Comparison of ENCODE assay signal across 8 cellular contexts in genomic region chr3:185282696-185283373, GRCh38. TPM values are rescaled to one million over a fixed set of nuclear protein-coding genes. Genes with fewer than 3 reads are reported as not detected.
DNase-seq lines count a peak whose midpoint lies in the region; ATAC-seq, FAIRE-seq and TF ChIP-seq lines count a peak whose summit lies in the region.

No MANE protein-coding gene starts in this region.

- CTCF ChIA-PET in activated CD8-positive, alpha-beta memory T cell treated with anti-CD3 and anti-CD28 coated beads, Interleukin-2, amount 10 ng/mL, durations not matched to agents 7 days and 5 days (lab: Charles Lee), result no interaction called here
- CTCF ChIA-PET in H1 (lab: Charles Lee; ENCODE audit: partially characterized antibody), result no interaction called here

- H3K27me3 Mint-ChIP-seq in activated CD8-positive, alpha-beta memory T cell treated with anti-CD3 and anti-CD28 coated beads, Interleukin-2, amount 10 ng/mL, durations not matched to agents 7 days and 5 days, result peaks cover 6% of the 10 kb centered on the region

- no peak for TF ChIP-seq RAD21 in H1 (IDR thresholded peaks at IDR 0.05 in 1 of 2, conservative IDR thresholded peaks at IDR 0.05 in 1 of 2; ENCODE audit: low read depth in 2 of 2, low read length in 2 of 2)

- no peak for TF ChIP-seq CTCF in H1 (IDR thresholded peaks at IDR 0.05; ENCODE audit: control extremely low read depth in 1 of 3, insufficient read depth in 1 of 3, low read depth in 1 of 3, low read length in 3 of 3)

- no peaks in the 10 kb centered on the region for H3K36me3 ChIP-seq in H1 (ENCODE audit: control insufficient read depth in 2 of 4, insufficient read depth in 4 of 4, low read length in 3 of 4)

- TF ChIP-seq POLR2A in H1 (IDR thresholded peaks at IDR 0.05; ENCODE audit: control extremely low read depth in 1 of 2, low read depth in 2 of 2, low read length in 2 of 2), result peak; percentile 76 to 85

- no peaks in the 10 kb centered on the region for H4K20me1 ChIP-seq in H1 (replicated peaks in 1 of 2; ENCODE audit: control insufficient read depth in 1 of 2, insufficient read depth in 2 of 2, low read length in 2 of 2)

- peak; percentile 94 for DNase-seq in CD1c-positive myeloid dendritic cell (ENCODE audit: extremely low spot score)
- DNase-seq in NK-92 (lab: John Stamatoyannopoulos, UW; ENCODE audit: unreplicated experiment), result peak; percentile 74
- peak; percentile 97 for DNase-seq in activated CD8-positive, alpha-beta memory T cell treated with anti-CD3 and anti-CD28 coated beads, Interleukin-2, amount 10 ng/mL, durations not matched to agents 7 days and 5 days
- peak; percentile 87 to 98 for DNase-seq in H1 (ENCODE audit: low read depth in 1 of 2, low spot score in 2 of 2)
- peak; percentile 98 for DNase-seq in medulla oblongata (ENCODE audit: extremely low spot score)
- peak; percentile 85 to 89 (median 89) for DNase-seq in stimulated activated CD4-positive, alpha-beta T cell treated with anti-CD3 and anti-CD28 coated beads, TNF-alpha, amount 100 ng/mL, for 4 hours (ENCODE audit: low read depth in 3 of 3)

- H3K79me1 ChIP-seq in H1 (ENCODE audit: low read depth, low read length), result no peaks in the 10 kb centered on the region

- POLR2A ChIA-PET in H1 (lab: Charles Lee; ENCODE audit: partially characterized antibody), result no interaction called here

- no peak overlapping the region for H3K23ac ChIP-seq in H1 (ENCODE audit: insufficient read length)

- peaks cover 35% of the 10 kb centered on the region for H3K4me1 Mint-ChIP-seq in activated CD8-positive, alpha-beta memory T cell treated with anti-CD3 and anti-CD28 coated beads, Interleukin-2, amount 10 ng/mL, durations not matched to agents 7 days and 5 days

- peaks cover 0 to 3% (median 0%) of the 10 kb centered on the region in 4 experiments; a peak in 2 of 7 replicates for H3K4me1 ChIP-seq in H1 (replicated peaks in 1 of 4; ENCODE audit: control insufficient read depth in 3 of 4, insufficient read depth in 4 of 4, low read length in 3 of 4)

- no peaks in the 10 kb centered on the region for H3K9me3 Mint-ChIP-seq in activated CD8-positive, alpha-beta memory T cell treated with anti-CD3 and anti-CD28 coated beads, Interleukin-2, amount 10 ng/mL, durations not matched to agents 7 days and 5 days (ENCODE audit: low read depth)

- H2BK12ac ChIP-seq in H1 (ENCODE audit: low read depth, low read length), result peak overlapping the region; percentile 62; the same call in 1 of the 2 replicates

- no peak overlapping the region for H2AK5ac ChIP-seq in H1 (ENCODE audit: low read depth, low read length)

- H3K23me2 ChIP-seq in H1 (ENCODE audit: low read depth, low read length), result peaks cover 5% of the 10 kb centered on the region; the same call in 1 of the 2 replicates

- peak overlapping the region; percentile 70 to 93 (median 88) for H3K4me3 ChIP-seq in H1 (ENCODE audit: extremely low read depth in 1 of 4, insufficient read depth in 2 of 4, low read depth in 3 of 4, low read length in 4 of 4)

- H4K8ac ChIP-seq in H1 (ENCODE audit: extremely low read depth, insufficient read depth, low read length), result peak overlapping the region; percentile 79; the same call in 1 of the 2 replicates

- peak overlapping the region; percentile 94 for H3K4me3 Mint-ChIP-seq in activated CD8-positive, alpha-beta memory T cell treated with anti-CD3 and anti-CD28 coated beads, Interleukin-2, amount 10 ng/mL, durations not matched to agents 7 days and 5 days

- no peak; a peak in 1 of 3 replicates for TF ChIP-seq EP300 in H1 (IDR thresholded peaks at IDR 0.05; ENCODE audit: borderline replicate concordance in 1 of 2, low read depth in 2 of 2, low read length in 2 of 2)

- peaks cover 1% of the 10 kb centered on the region for H3K36me3 Mint-ChIP-seq in activated CD8-positive, alpha-beta memory T cell treated with anti-CD3 and anti-CD28 coated beads, Interleukin-2, amount 10 ng/mL, durations not matched to agents 7 days and 5 days

- H3K9me3 ChIP-seq in H1 (ENCODE audit: insufficient read depth in 2 of 2, low read depth in 1 of 2, low read length in 1 of 2), result no peaks in the 10 kb centered on the region

- no peak overlapping the region for H3K56ac ChIP-seq in H1 (replicated peaks; ENCODE audit: insufficient read length, low read depth, low read length)

- H3K4ac ChIP-seq in H1 (replicated peaks; ENCODE audit: insufficient read length, low read depth, low read length), result peak overlapping the region; percentile 73

- FAIRE-seq in H1 (lab: Jason Lieb, UNC), result no peak

- H3K9ac ChIP-seq in H1 (replicated peaks in 1 of 4; ENCODE audit: extremely low read depth in 1 of 4, low read depth in 3 of 4, low read length in 3 of 4), result peak overlapping the region in 3 of 4 experiments; percentile 62 to 86 (median 68); a peak in 6 of 7 replicates

- no peak overlapping the region for H3K14ac ChIP-seq in H1 (ENCODE audit: insufficient read length)

- H2BK15ac ChIP-seq in H1 (ENCODE audit: low read length), result no peak overlapping the region

- H4K5ac ChIP-seq in H1 (ENCODE audit: insufficient read length, low read depth, low read length), result peak overlapping the region; percentile 75

- H2BK20ac ChIP-seq in H1 (ENCODE audit: low read length), result no peak overlapping the region

- H2BK120ac ChIP-seq in H1 (replicated peaks; ENCODE audit: low read depth, low read length), result peak overlapping the region; percentile 3

- WGBS in H1 (ENCODE audit: extremely low coverage in 1 of 2, insufficient coverage in 1 of 2, insufficient read length in 1 of 2, insufficient replicate concordance in 2 of 2, low coverage in 1 of 2, low lambda C conversion rate in 2 of 2, missing lambda C conversion rate in 1 of 2), 2 experiments, result 4% methylated on average over 38 of the region's 41 CpGs; no CpG with 5 or more reads in 1 of the 2 experiments

- peak overlapping the region; percentile 67 for H3K27ac ChIP-seq in H1 (ENCODE audit: low read depth, low read length)

- H3K79me2 ChIP-seq in H1 (ENCODE audit: control insufficient read depth in 1 of 2, insufficient read depth in 2 of 2, low read length in 2 of 2), result peaks cover 0 to 5% of the 10 kb centered on the region in 2 experiments; a peak in 1 of 4 replicates

- peak overlapping the region; percentile 89 for H2AFZ ChIP-seq in H1 (ENCODE audit: low read length)

- H3K4me2 ChIP-seq in H1 (ENCODE audit: insufficient read depth in 1 of 2, low read depth in 2 of 2, low read length in 2 of 2), result peak overlapping the region; percentile 75 to 86

- H4K91ac ChIP-seq in H1 (replicated peaks; ENCODE audit: insufficient read length, low read length), result peak overlapping the region; percentile 30

- no peaks in the 10 kb centered on the region for H3K27me3 ChIP-seq in H1 (replicated peaks in 1 of 4; ENCODE audit: control insufficient read depth in 3 of 4, extremely low read depth in 1 of 4, insufficient read depth in 3 of 4, low read length in 3 of 4)

- H2BK5ac ChIP-seq in H1 (ENCODE audit: low read depth, low read length), result 0 out of 2 replicates have a peak overlapping the region, but pooled peaks have one; percentile 6

- ATAC-seq in GM19452 (IDR thresholded peaks at IDR 0.05; ENCODE audit: unreplicated experiment) (peak; percentile 99), HG03575 (IDR thresholded peaks at IDR 0.05; ENCODE audit: extremely low read depth, insufficient number of reproducible peaks, low FRiP score, unreplicated experiment) (peak; percentile 75)
- ATAC-seq in activated CD8-positive, alpha-beta memory T cell treated with anti-CD3 and anti-CD28 coated beads, Interleukin-2, amount 10 ng/mL, durations not matched to agents 7 days and 5 days, result peak; percentile 99

- peak overlapping the region; percentile 93 for H3K27ac Mint-ChIP-seq in activated CD8-positive, alpha-beta memory T cell treated with anti-CD3 and anti-CD28 coated beads, Interleukin-2, amount 10 ng/mL, durations not matched to agents 7 days and 5 days

- 0 out of 2 replicates have a peak overlapping the region, but pooled peaks have one; percentile 53 for H3K18ac ChIP-seq in H1 (ENCODE audit: extremely low read depth, low read length)

TF ChIP-seq in H1, 55 proteins besides CTCF, POLR2A, EP300 and RAD21 (continues in another document):
- TF ChIP-seq SP1 (IDR thresholded peaks at IDR 0.05; ENCODE audit: low read depth, low read length), result peak; percentile 68
- peak; percentile 73 for TF ChIP-seq ASH2L (IDR thresholded peaks at IDR 0.05; ENCODE audit: low read length)
- TF ChIP-seq TEAD4 (IDR thresholded peaks at IDR 0.05; ENCODE audit: low read depth, low read length), result peak; percentile 98
- no peak for TF ChIP-seq KDM1A (IDR thresholded peaks at IDR 0.05; ENCODE audit: borderline replicate concordance, low read length)
- TF ChIP-seq KDM4A (IDR thresholded peaks at IDR 0.05; ENCODE audit: low read depth, low read length, severe bottlenecking), result peak; percentile 96
- TF ChIP-seq BRCA1 (IDR thresholded peaks at IDR 0.05; ENCODE audit: low read depth, low read length), result peak; percentile 56; the same call in 1 of the 2 replicates
- peak; percentile 76 for TF ChIP-seq PHF8 (conservative IDR thresholded peaks at IDR 0.05; ENCODE audit: low read depth, low read length)
- no peak for TF ChIP-seq MAFK (IDR thresholded peaks at IDR 0.05; ENCODE audit: low read depth, low read length)
- TF ChIP-seq BACH1 (IDR thresholded peaks at IDR 0.05; ENCODE audit: low read length), result no peak
- peak; percentile 96 for TF ChIP-seq GABPA (IDR thresholded peaks at IDR 0.05; ENCODE audit: borderline replicate concordance, insufficient read depth, low read length)
- TF ChIP-seq HDAC6 (IDR thresholded peaks at IDR 0.05; ENCODE audit: low read depth, low read length), result no peak
- no peak for TF ChIP-seq ZNF274 (IDR thresholded peaks at IDR 0.05; ENCODE audit: borderline replicate concordance, extremely low read depth, low read length)
- no peak; the same call in 1 of the 2 replicates for TF ChIP-seq CHD2 (IDR thresholded peaks at IDR 0.05; ENCODE audit: low read length)
- TF ChIP-seq HDAC2 (IDR thresholded peaks at IDR 0.05; ENCODE audit: borderline replicate concordance in 1 of 2, low read depth in 2 of 2, low read length in 2 of 2), result 0 out of 4 replicates have a peak, but pooled peaks of 1 of the 2 experiments have one; percentile 53

RNA-seq across cellular contexts. Expression of gene EHHADH, which starts 29.0 kb away (rescaled TPM):
- 1 to 10 TPM; 3.8 to 4.0 TPM for total RNA-seq in activated CD8-positive, alpha-beta memory T cell treated with anti-CD3 and anti-CD28 coated beads, Interleukin-2, amount 10 ng/mL, durations not matched to agents 7 days and 5 days
- total RNA-seq in H1 (2021; fragmentation: NEBNext Ultra II Directional; extraction: Animal tissue kit (Norgen Biotek cat#: 25700)), result 2.9 and 3.5 TPM in 2 replicates
- polyA plus RNA-seq in H1 (2011; rRNA removed), result 0.82 and 1.4 TPM in 2 replicates
- 1.7 TPM for polyA plus RNA-seq in H1 (2011; cell fraction: cytosol; rRNA removed)
- polyA plus RNA-seq in H1 (2011; cell fraction: nucleus; rRNA removed), result 1.6 TPM
- 1.2 to 2.4 TPM (median 2.2 TPM) in 4 replicates for polyA plus RNA-seq in H1 (2012, experiment 1 of 2)
- 0.07 TPM for polyA plus RNA-seq in H1 (2012, experiment 2 of 2)
- 1.0 TPM for polyA plus RNA-seq in H1 (2013, experiment 1 of 2)
- polyA plus RNA-seq in H1 (2013, experiment 2 of 2), result 1.0 TPM
- 4.6 and 5.0 TPM in 2 replicates for polyA minus RNA-seq in H1 (2011; rRNA and poly(A)+ RNA removed)
- 4.4 TPM for polyA minus RNA-seq in H1 (2011; cell fraction: cytosol; rRNA and poly(A)+ RNA removed)
- polyA minus RNA-seq in H1 (2011; cell fraction: nucleus; rRNA and poly(A)+ RNA removed), result 2.4 TPM

Comparison
In these comparisons a context has a peak if more than half of its experiments do, and no peak if none do; other contexts are left out.
1. Peak in every context shown above with its lines: DNase-seq, ATAC-seq, H3K4me3 ChIP-seq and H3K27ac ChIP-seq.